In the genomic region with DNA sequence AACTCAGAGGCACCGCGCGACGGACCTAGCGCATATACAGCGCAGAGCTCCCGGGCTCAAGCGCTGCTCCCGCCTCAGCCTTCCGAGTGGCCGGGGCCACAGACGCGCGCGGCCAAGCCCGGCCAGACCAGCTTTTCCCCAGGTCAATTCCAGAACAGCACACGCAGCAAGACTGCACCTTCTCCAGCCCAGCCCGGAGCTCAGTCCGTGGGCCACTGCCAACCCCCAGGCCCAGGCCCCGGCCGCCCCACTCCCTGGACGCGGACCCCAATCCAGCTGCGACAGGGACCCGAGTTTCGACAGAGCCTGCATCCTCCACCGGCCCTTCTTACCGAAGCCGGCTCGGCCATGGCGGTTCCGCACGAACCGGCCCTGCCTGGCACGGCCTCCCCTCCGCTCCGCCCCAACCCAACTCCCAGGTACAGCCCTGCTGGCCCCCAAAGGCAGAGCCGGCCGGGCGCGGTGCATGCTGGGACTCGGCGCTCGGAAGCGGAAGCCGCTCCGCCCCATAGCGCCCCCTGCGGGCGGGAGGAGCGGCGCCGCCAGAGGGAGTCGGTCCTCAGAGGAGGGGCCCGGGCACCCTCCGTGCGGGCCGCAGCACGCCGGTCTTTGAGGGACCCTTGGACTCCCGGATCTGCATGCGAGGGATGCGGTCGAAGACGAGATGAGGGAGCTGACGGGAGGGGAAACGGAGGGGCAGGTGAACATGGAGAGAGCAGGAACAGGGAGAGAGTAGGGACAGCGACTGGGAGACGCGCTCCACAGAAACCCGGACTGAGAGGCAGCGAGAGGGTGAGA, we compare ENCODE assay signal across 8 cellular contexts. TPM values are rescaled to one million over a fixed set of nuclear protein-coding genes. Genes with fewer than 3 reads are reported as not detected.
A peak's percentile ranks its signal among the peaks of the same experiment; 100 is the strongest.
DNase-seq lines count a peak whose midpoint lies in the region; ATAC-seq and TF ChIP-seq lines count a peak whose summit lies in the region.

A gene with protein sequence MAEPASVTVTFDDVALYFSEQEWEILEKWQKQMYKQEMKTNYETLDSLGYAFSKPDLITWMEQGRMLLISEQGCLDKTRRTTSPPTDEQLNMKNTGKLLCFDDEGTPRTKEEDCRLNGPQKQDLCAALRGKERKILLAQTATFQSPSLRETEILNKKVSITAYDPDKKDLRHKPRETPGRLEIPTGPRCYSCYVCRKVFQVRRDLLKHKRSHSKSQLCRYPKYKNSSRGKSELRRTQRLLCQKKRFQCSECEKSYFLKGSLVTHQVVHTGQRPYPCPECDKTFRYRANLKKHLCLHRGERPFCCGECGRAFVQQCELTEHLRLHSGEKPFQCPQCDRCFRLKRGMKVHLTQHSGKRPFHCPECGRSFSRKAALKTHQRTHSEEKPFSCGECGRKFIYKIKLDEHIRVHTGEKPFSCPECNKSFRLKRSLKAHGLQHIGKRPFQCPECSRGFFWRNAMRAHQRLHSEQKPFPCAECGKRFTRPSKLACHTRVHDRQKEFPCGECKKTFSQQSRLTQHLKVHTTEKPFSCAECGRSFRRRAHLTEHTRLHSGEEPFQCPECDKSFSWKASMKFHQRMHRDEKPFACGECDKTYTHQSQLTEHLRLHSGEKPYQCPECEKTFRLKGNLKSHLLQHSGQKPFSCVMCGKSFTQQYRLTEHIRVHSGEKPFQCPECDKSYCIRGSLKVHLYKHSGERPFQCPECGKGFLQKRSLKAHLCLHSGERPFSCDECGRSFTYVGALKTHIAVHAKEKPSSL (minus strand): TSS at position 461 of the 798 bp plus-strand sequence. CDS start 111 bp downstream, at position 350.

- H3K27ac ChIP-seq in PC-9 (peak within 1 kb of the TSS; percentile 64), esophagus muscularis mucosa (replicated peaks in 1 of 4) (peak within 1 kb of the TSS; percentile 93 to 98 (median 98))

- H4K20me1 ChIP-seq in PC-9 (ENCODE audit: insufficient read depth): no peaks in the 10 kb centered on the region

- peak within 1 kb of the TSS; percentile 93 to 100 (median 100) for H3K4me3 Mint-ChIP-seq in naive B cell
- peak within 1 kb of the TSS; percentile 95 for H3K4me3 Mint-ChIP-seq in stimulated activated memory B cell treated with anti-CD40 and anti-IgM and Interleukin-4, amounts not matched to agents 10 μg/mL and 1 μg/mL and 100 μg/mL, for 72 hours

- BruUV-seq in PC-9 (replicated peaks; lab: Mats Ljungman, UMichigan): no TSS peak

- under 1% methylated on average over 37 of the region's 72 CpGs for WGBS in esophagus muscularis mucosa

- POLR2A ChIA-PET in PC-9 (lab: Charles Lee; ENCODE audit: unreplicated experiment): interaction anchor here (0.5 to 0.6 kb wide), 4 partner anchors 8 to 107 kb away, joined by 3 to 5 read pairs (median 3); no protein-coding TSS in a partner anchor

- H3F3A ChIP-seq in PC-9 (ENCODE audit: insufficient read depth, low read depth): peaks cover 8% of the 10 kb centered on the region; the same call in 1 of the 2 replicates

- H3K4me1 ChIP-seq in PC-9 (replicated peaks; ENCODE audit: insufficient read depth): peaks cover 17% of the 10 kb centered on the region
- peaks cover 15 to 21% (median 19%) of the 10 kb centered on the region in 4 donors for H3K4me1 ChIP-seq in esophagus muscularis mucosa

- peaks cover 41% of the 10 kb centered on the region for H3K79me2 ChIP-seq in PC-9 (ENCODE audit: low read depth)

- H3K9me3 ChIP-seq in PC-9 (ENCODE audit: insufficient read depth, low read depth): 0 out of 2 replicates have a peak, but pooled peaks cover 5% of the 10 kb centered on the region
- no peaks in the 10 kb centered on the region for H3K9me3 ChIP-seq in esophagus muscularis mucosa

- H3K4me1 Mint-ChIP-seq in naive B cell: peaks cover 22 to 33% (median 23%) of the 10 kb centered on the region in 3 donors
- peaks cover 27% of the 10 kb centered on the region for H3K4me1 Mint-ChIP-seq in stimulated activated memory B cell treated with anti-CD40 and anti-IgM and Interleukin-4, amounts not matched to agents 10 μg/mL and 1 μg/mL and 100 μg/mL, for 72 hours

- no peak for TF ChIP-seq EP300 in esophagus muscularis mucosa (IDR thresholded peaks at IDR 0.05)

- peak within 1 kb of the TSS; percentile 97 for H2AFZ ChIP-seq in PC-9

- H3K36me3 ChIP-seq in PC-9 (ENCODE audit: low read depth) (peaks cover 14% of the 10 kb centered on the region), esophagus muscularis mucosa (peaks cover 0 to 16% (median 6%) of the 10 kb centered on the region in 4 donors)

- no peaks in the 10 kb centered on the region for H3K27me3 Mint-ChIP-seq in naive B cell
- no peaks in the 10 kb centered on the region for H3K27me3 Mint-ChIP-seq in stimulated activated memory B cell treated with anti-CD40 and anti-IgM and Interleukin-4, amounts not matched to agents 10 μg/mL and 1 μg/mL and 100 μg/mL, for 72 hours

- H3K27me3 ChIP-seq in PC-9 (ENCODE audit: insufficient read depth, low read depth) (no peaks in the 10 kb centered on the region), esophagus muscularis mucosa (no peaks in the 10 kb centered on the region)

- peak within 1 kb of the TSS; percentile 78 for H3K4me2 ChIP-seq in PC-9

- CTCF ChIA-PET in PC-9 (lab: Charles Lee): interaction anchor here (0.6 to 2.1 kb wide), 6 partner anchors 21 to 187 kb away, joined by 3 to 10 read pairs (median 4); a partner anchor contains a TSS

- H3K27ac Mint-ChIP-seq in naive B cell: peak within 1 kb of the TSS; percentile 97 to 100 (median 98)
- peak within 1 kb of the TSS; percentile 91 for H3K27ac Mint-ChIP-seq in stimulated activated memory B cell treated with anti-CD40 and anti-IgM and Interleukin-4, amounts not matched to agents 10 μg/mL and 1 μg/mL and 100 μg/mL, for 72 hours

- TF ChIP-seq CTCF in PC-9 (conservative IDR thresholded peaks at IDR 0.05) (peak; percentile 97), esophagus muscularis mucosa (IDR thresholded peaks at IDR 0.05) (peak in 2 of 3 experiments; percentile 93 to 95)

- peak; percentile 90 for ATAC-seq in GM21717 (IDR thresholded peaks at IDR 0.05; ENCODE audit: unreplicated experiment)
- peak; percentile 82 to 88 for ATAC-seq in naive B cell (ENCODE audit: low read depth in 2 of 2)
- peak; percentile 95 for ATAC-seq in stimulated activated memory B cell treated with anti-CD40 and anti-IgM and Interleukin-4, amounts not matched to agents 10 μg/mL and 1 μg/mL and 100 μg/mL, for 72 hours

- intact Hi-C loops in PC-9 (cut with micrococcal nuclease; ENCODE audit: unreplicated experiment): loop anchor here (1.0 kb wide), 6 partner anchors 21 to 159 kb away; a partner anchor contains a TSS
- intact Hi-C loops in esophagus muscularis mucosa (cut with DNase I): loop anchor here (1.0 to 5.0 kb wide), 4 partner anchors 21 to 646 kb away; a partner anchor contains a TSS

- no peaks in the 10 kb centered on the region for H3K9me2 ChIP-seq in PC-9 (ENCODE audit: insufficient read depth)

- peaks cover 5 to 7% (median 6%) of the 10 kb centered on the region in 7 donors for H3K9me3 Mint-ChIP-seq in naive B cell
- H3K9me3 Mint-ChIP-seq in stimulated activated memory B cell treated with anti-CD40 and anti-IgM and Interleukin-4, amounts not matched to agents 10 μg/mL and 1 μg/mL and 100 μg/mL, for 72 hours: peaks cover 5% of the 10 kb centered on the region

- peak within 1 kb of the TSS; percentile 98 for H3K4me3 ChIP-seq in Jurkat, Clone E6-1 (ENCODE audit: low read length)
- peak within 1 kb of the TSS; percentile 92 for H3K4me3 ChIP-seq in PC-9
- peak within 1 kb of the TSS; percentile 79 to 87 (median 82) for H3K4me3 ChIP-seq in esophagus muscularis mucosa

- peak; percentile 89 for TF ChIP-seq POLR2A in esophagus muscularis mucosa (IDR thresholded peaks at IDR 0.05; ENCODE audit: low read depth)

- peak; percentile 68 for DNase-seq in DMS79 (lab: John Stamatoyannopoulos, UW)
- DNase-seq in Jurkat, Clone E6-1 (ENCODE audit: low read depth, low spot score): peak; percentile 83
- DNase-seq in PC-9: peak; percentile 82 to 97
- DNase-seq in activated T-cell treated with anti-CD3 and anti-CD28 coated beads, Interleukin-2, amount 50 U/mL, for 48 hours: peak; percentile 96 to 98
- peak; percentile 96 for DNase-seq in esophagus muscularis mucosa (ENCODE audit: extremely low spot score)
- DNase-seq in naive B cell: peak; percentile 94

- H3K36me3 Mint-ChIP-seq in naive B cell: peaks cover 7 to 22% of the 10 kb centered on the region in 2 donors
- H3K36me3 Mint-ChIP-seq in stimulated activated memory B cell treated with anti-CD40 and anti-IgM and Interleukin-4, amounts not matched to agents 10 μg/mL and 1 μg/mL and 100 μg/mL, for 72 hours: peaks cover 19% of the 10 kb centered on the region

RNA-seq across cellular contexts. Expression of the gene that starts here (rescaled TPM):
- 0.49 TPM for polyA plus RNA-seq in Jurkat, Clone E6-1 (2012; ENCODE audit: insufficient read depth, insufficient read length)
- total RNA-seq in PC-9 (2021) (5.2 and 5.9 TPM in 2 replicates), esophagus muscularis mucosa (1 to 10 TPM; 2.1 to 3.9 (median 3.3) TPM)
- 1 to 10 TPM in 3 of 6 donors, under 1 TPM in 2, not detected in 1; 0.70 to 1.9 (median 1.7) TPM for polyA plus RNA-seq in naive B cell (ENCODE audit: low read depth in 6 of 6)

Comparison
In these comparisons a context has a peak if more than half of its experiments do, and no peak if none do; other contexts are left out.
1. Peak in every context shown above with its lines: DNase-seq, ATAC-seq, H3K4me3 ChIP-seq and H3K27ac ChIP-seq.